8 cellular contexts compared by ENCODE assay signal in the genomic region with DNA sequence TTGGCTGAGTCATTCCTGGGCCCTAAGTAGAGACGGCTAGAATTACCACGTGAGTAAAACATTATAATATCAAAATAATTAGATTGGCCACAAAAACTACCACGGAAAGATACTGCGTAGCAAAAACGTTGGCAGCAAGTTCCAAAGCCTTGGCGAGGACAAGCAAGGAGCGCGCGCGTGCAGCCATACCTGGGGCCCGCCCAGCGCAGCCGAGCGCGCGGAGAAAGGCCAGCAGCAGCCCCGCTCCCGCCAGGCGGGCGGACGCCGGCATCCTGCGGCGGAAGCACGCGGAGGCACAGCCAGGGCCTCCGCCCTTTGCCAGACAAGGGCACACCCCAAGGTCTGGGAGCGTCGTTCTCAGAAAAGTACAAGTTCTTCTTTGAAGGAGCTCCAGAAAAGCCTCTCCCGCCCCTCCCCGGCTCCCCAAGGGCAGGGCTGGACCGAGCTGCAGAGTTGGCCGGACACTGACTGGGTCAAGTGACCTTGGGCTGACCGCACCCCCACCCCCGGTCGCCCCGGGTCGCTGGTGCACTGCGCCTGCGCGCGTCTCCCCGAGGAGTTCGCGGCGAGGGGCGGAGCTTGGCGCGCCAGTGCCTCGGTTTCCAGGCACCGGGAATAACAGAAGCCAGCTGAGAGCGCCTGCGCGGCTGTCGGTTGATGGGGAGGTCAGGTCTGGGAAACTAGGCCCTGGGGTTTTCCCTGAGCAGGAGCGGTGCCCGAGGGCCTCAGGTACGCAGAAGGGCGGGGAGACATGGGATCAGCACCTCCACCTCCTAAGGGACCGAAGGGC. TPM values are rescaled to one million over a fixed set of nuclear protein-coding genes. Genes with fewer than 3 reads are reported as not detected.
A peak's percentile ranks its signal among the peaks of the same experiment; 100 is the strongest.
DNase-seq lines count a peak whose midpoint lies in the region; ATAC-seq and TF ChIP-seq lines count a peak whose summit lies in the region.

A gene with protein sequence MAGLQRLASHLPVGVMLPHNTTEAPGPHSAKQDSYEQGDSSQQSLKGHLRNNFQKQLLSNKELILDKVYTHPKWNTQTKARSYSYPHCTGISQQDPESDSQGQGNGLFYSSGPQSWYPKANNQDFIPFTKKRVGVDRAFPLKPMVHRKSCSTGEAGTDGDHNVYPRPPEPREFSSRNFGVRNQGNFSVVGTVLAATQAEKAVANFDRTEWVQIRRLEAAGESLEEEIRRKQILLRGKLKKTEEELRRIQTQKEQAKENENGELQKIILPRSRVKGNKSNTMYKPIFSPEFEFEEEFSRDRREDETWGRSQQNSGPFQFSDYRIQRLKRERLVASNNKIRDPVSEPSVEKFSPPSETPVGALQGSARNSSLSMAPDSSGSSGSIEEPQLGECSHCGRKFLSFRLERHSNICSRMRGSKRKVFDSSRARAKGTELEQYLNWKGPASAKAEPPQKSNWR (plus strand): TSS at position 621 of the 790 bp plus-strand sequence. CDS start 933 bp downstream, outside the sequence.

- peaks cover under 1 to 15% (median 9%) of the 10 kb centered on the region in 4 donors for H3K4me1 Mint-ChIP-seq in CD4-positive, CD25-positive, alpha-beta regulatory T cell
- peaks cover 3 to 15% (median 6%) of the 10 kb centered on the region in 7 donors for H3K4me1 Mint-ChIP-seq in naive thymus-derived CD4-positive, alpha-beta T cell
- peaks cover 5% of the 10 kb centered on the region for H3K4me1 Mint-ChIP-seq in stimulated activated naive CD8-positive, alpha-beta T cell treated with anti-CD3 and anti-CD28 coated beads, Interleukin-15, Interleukin-2, amounts not matched to agents 100 ng/mL and 50 ng/mL, for 24 hours (ENCODE audit: low read depth)

- POLR2A ChIA-PET in naive thymus-derived CD4-positive, alpha-beta T cell (lab: Charles Lee), result no interaction called here

- peak within 1 kb of the TSS; percentile 48 to 94 (median 62) for H3K27ac Mint-ChIP-seq in CD4-positive, CD25-positive, alpha-beta regulatory T cell
- peak within 1 kb of the TSS in 2 of 9 donors; percentile 15 to 81 for H3K27ac Mint-ChIP-seq in naive thymus-derived CD4-positive, alpha-beta T cell
- H3K27ac Mint-ChIP-seq in stimulated activated naive CD8-positive, alpha-beta T cell treated with anti-CD3 and anti-CD28 coated beads, Interleukin-15, Interleukin-2, amounts not matched to agents 100 ng/mL and 50 ng/mL, for 24 hours, result peak within 1 kb of the TSS; percentile 71

- DNase-seq in CD4-positive, CD25-positive, alpha-beta regulatory T cell, result peak; percentile 29 to 89 (median 36)
- DNase-seq in Peyer's patch (peak; percentile 74 to 98 (median 95)), fibroblast of pulmonary artery (ENCODE audit: low read depth) (peak; percentile 89)
- DNase-seq in activated effector memory CD4-positive, alpha-beta T cell treated with Interleukin-2 at 50 U/mL for 16 hours, result peak; percentile 53
- DNase-seq in naive thymus-derived CD4-positive, alpha-beta T cell, result peak; percentile 11 to 82 (median 34)

- H3K9me3 ChIP-seq in CD4-positive, CD25-positive, alpha-beta regulatory T cell (ENCODE audit: control insufficient read depth in 2 of 2, low read length in 2 of 2), result no peaks in the 10 kb centered on the region
- H3K9me3 ChIP-seq in HUES48 (ENCODE audit: control insufficient read depth, insufficient read depth, low read length) (no peaks in the 10 kb centered on the region), Peyer's patch (no peaks in the 10 kb centered on the region)
- no peaks in the 10 kb centered on the region for H3K9me3 ChIP-seq in naive thymus-derived CD4-positive, alpha-beta T cell (ENCODE audit: control insufficient read depth in 2 of 3, low read length in 3 of 3)

- CTCF ChIA-PET in naive thymus-derived CD4-positive, alpha-beta T cell (lab: Charles Lee), result no interaction called here

- H3K36me3 Mint-ChIP-seq in CD4-positive, CD25-positive, alpha-beta regulatory T cell, result no peaks in the 10 kb centered on the region
- no peaks in the 10 kb centered on the region for H3K36me3 Mint-ChIP-seq in naive thymus-derived CD4-positive, alpha-beta T cell
- no peaks in the 10 kb centered on the region for H3K36me3 Mint-ChIP-seq in stimulated activated naive CD8-positive, alpha-beta T cell treated with anti-CD3 and anti-CD28 coated beads, Interleukin-15, Interleukin-2, amounts not matched to agents 100 ng/mL and 50 ng/mL, for 24 hours (ENCODE audit: low read depth)

- H3K27me3 Mint-ChIP-seq in CD4-positive, CD25-positive, alpha-beta regulatory T cell, result peaks cover 4% of the 10 kb centered on the region
- peaks cover 0 to 3% (median 0%) of the 10 kb centered on the region in 5 donors for H3K27me3 Mint-ChIP-seq in naive thymus-derived CD4-positive, alpha-beta T cell
- H3K27me3 Mint-ChIP-seq in stimulated activated naive CD8-positive, alpha-beta T cell treated with anti-CD3 and anti-CD28 coated beads, Interleukin-15, Interleukin-2, amounts not matched to agents 100 ng/mL and 50 ng/mL, for 24 hours, result no peaks in the 10 kb centered on the region

- H3K27ac ChIP-seq in CD4-positive, CD25-positive, alpha-beta regulatory T cell (ENCODE audit: insufficient read depth, low read length, poor library complexity, severe bottlenecking), result peak within 1 kb of the TSS; percentile 34
- H3K27ac ChIP-seq in HUES48 (ENCODE audit: low read depth, low read length) (peak within 1 kb of the TSS; percentile 95), Peyer's patch (peak within 1 kb of the TSS; percentile 71 to 95 (median 86))
- H3K27ac ChIP-seq in naive thymus-derived CD4-positive, alpha-beta T cell (ENCODE audit: low read depth, low read length), result peak within 1 kb of the TSS; percentile 46

- H3K27me3 ChIP-seq in CD4-positive, CD25-positive, alpha-beta regulatory T cell (ENCODE audit: control insufficient read depth, insufficient read depth, low read length), result no peaks in the 10 kb centered on the region
- H3K27me3 ChIP-seq in HUES48 (ENCODE audit: control insufficient read depth, insufficient read depth, low read length) (no peaks in the 10 kb centered on the region), Peyer's patch (no peaks in the 10 kb centered on the region)
- H3K27me3 ChIP-seq in naive thymus-derived CD4-positive, alpha-beta T cell (ENCODE audit: control insufficient read depth in 2 of 2, insufficient read depth in 2 of 2, low read length in 2 of 2), result no peaks in the 10 kb centered on the region

- peak; percentile 38 to 44 for TF ChIP-seq POLR2A in Peyer's patch (IDR thresholded peaks at IDR 0.05)

- H3K4me3 ChIP-seq in CD4-positive, CD25-positive, alpha-beta regulatory T cell (ENCODE audit: low read depth, low read length), result peak within 1 kb of the TSS; percentile 82
- H3K4me3 ChIP-seq in HUES48 (ENCODE audit: low read depth, low read length), result peak within 1 kb of the TSS; percentile 84
- H3K4me3 ChIP-seq in Peyer's patch, result peak within 1 kb of the TSS; percentile 42 to 62 (median 56)
- peak within 1 kb of the TSS; percentile 68 for H3K4me3 ChIP-seq in fibroblast of pulmonary artery (replicated peaks; ENCODE audit: low read depth, low read length)
- peak within 1 kb of the TSS; percentile 69 for H3K4me3 ChIP-seq in naive thymus-derived CD4-positive, alpha-beta T cell (ENCODE audit: low read length)

- H3K9ac ChIP-seq in HUES48 (ENCODE audit: low read depth, low read length), result peak within 1 kb of the TSS; percentile 92

- peaks cover 17% of the 10 kb centered on the region for H3K4me1 ChIP-seq in CD4-positive, CD25-positive, alpha-beta regulatory T cell (ENCODE audit: control insufficient read depth, insufficient read depth, low read length, poor library complexity, severe bottlenecking)
- H3K4me1 ChIP-seq in HUES48 (ENCODE audit: control insufficient read depth, insufficient read depth, low read length) (peaks cover 6% of the 10 kb centered on the region), Peyer's patch (peaks cover 0 to 17% (median 0%) of the 10 kb centered on the region in 4 donors)
- H3K4me1 ChIP-seq in naive thymus-derived CD4-positive, alpha-beta T cell (ENCODE audit: control insufficient read depth in 2 of 2, insufficient read depth in 2 of 2, low read length in 2 of 2), result peaks cover 7 to 8% of the 10 kb centered on the region in 2 donors

- H3K36me3 ChIP-seq in CD4-positive, CD25-positive, alpha-beta regulatory T cell (ENCODE audit: control insufficient read depth, insufficient read depth, low read length), result no peaks in the 10 kb centered on the region
- H3K36me3 ChIP-seq in HUES48 (ENCODE audit: control insufficient read depth, insufficient read depth, low read length) (no peaks in the 10 kb centered on the region), Peyer's patch (no peaks in the 10 kb centered on the region)
- no peaks in the 10 kb centered on the region for H3K36me3 ChIP-seq in naive thymus-derived CD4-positive, alpha-beta T cell (ENCODE audit: control insufficient read depth in 2 of 3, insufficient read depth in 3 of 3, low read length in 3 of 3)

- no peak for TF ChIP-seq CTCF in Peyer's patch (IDR thresholded peaks at IDR 0.05)
- TF ChIP-seq CTCF in fibroblast of pulmonary artery (IDR thresholded peaks at IDR 0.05; ENCODE audit: low read length, missing control alignments), result no peak

- no peaks in the 10 kb centered on the region for H3K9me3 Mint-ChIP-seq in CD4-positive, CD25-positive, alpha-beta regulatory T cell
- H3K9me3 Mint-ChIP-seq in naive thymus-derived CD4-positive, alpha-beta T cell, result no peaks in the 10 kb centered on the region
- H3K9me3 Mint-ChIP-seq in stimulated activated naive CD8-positive, alpha-beta T cell treated with anti-CD3 and anti-CD28 coated beads, Interleukin-15, Interleukin-2, amounts not matched to agents 100 ng/mL and 50 ng/mL, for 24 hours, result no peaks in the 10 kb centered on the region

- intact Hi-C loops in naive thymus-derived CD4-positive, alpha-beta T cell (cut with micrococcal nuclease), result loop anchor here in 1 of 2 donors (2.0 to 5.0 kb wide), 2 partner anchors 18 to 122 kb away; a partner anchor contains a TSS

- ATAC-seq in CD4-positive, CD25-positive, alpha-beta regulatory T cell (ENCODE audit: low read depth in 2 of 2), result peak; percentile 81 to 84
- peak; percentile 75 for ATAC-seq in GM19452 (IDR thresholded peaks at IDR 0.05; ENCODE audit: unreplicated experiment)
- peak; percentile 85 for ATAC-seq in naive thymus-derived CD4-positive, alpha-beta T cell

- H3K4me3 Mint-ChIP-seq in CD4-positive, CD25-positive, alpha-beta regulatory T cell, result peak within 1 kb of the TSS in 3 of 4 donors; percentile 39 to 76 (median 47)
- H3K4me3 Mint-ChIP-seq in naive thymus-derived CD4-positive, alpha-beta T cell, result peak within 1 kb of the TSS in 6 of 10 donors; percentile 36 to 82 (median 68)
- no peak within 1 kb of the TSS for H3K4me3 Mint-ChIP-seq in stimulated activated naive CD8-positive, alpha-beta T cell treated with anti-CD3 and anti-CD28 coated beads, Interleukin-15, Interleukin-2, amounts not matched to agents 100 ng/mL and 50 ng/mL, for 24 hours

RNA-seq across cellular contexts. Expression of the gene that starts here (rescaled TPM):
- total RNA-seq in CD4-positive, CD25-positive, alpha-beta regulatory T cell, result 0.99 TPM
- under 1 TPM in 3 of 4 donors, not detected in 1; 0.49 to 0.95 (median 0.81) TPM for polyA plus RNA-seq in CD4-positive, CD25-positive, alpha-beta regulatory T cell
- total RNA-seq in Peyer's patch, result 10 to 100 TPM in 3 of 4 donors, 1 to 10 TPM in 1; 9.2 to 18.3 (median 14.9) TPM
- 1 to 10 TPM in 1 of 5 experiments, not detected in 4; 1.7 TPM for total RNA-seq in naive thymus-derived CD4-positive, alpha-beta T cell
- under 1 TPM; 0.30 to 0.41 TPM for polyA plus RNA-seq in naive thymus-derived CD4-positive, alpha-beta T cell

Comparison
In these comparisons a context has a peak if more than half of its experiments do, and no peak if none do; other contexts are left out.
1. Peak in every context shown above with its lines: DNase-seq, ATAC-seq, H3K4me3 ChIP-seq and H3K27ac ChIP-seq.
2. Peak in DNase-seq, ATAC-seq, H3K4me3 ChIP-seq and H3K27ac ChIP-seq in CD4-positive, CD25-positive, alpha-beta regulatory T cell; RNA of the gene not detected or under 1 TPM.
3. DNase-seq: peak in every context shown above with its lines; median percentile 95 in Peyer's patch; 89 in fibroblast of pulmonary artery; 53 in activated effector memory CD4-positive, alpha-beta T cell treated with Interleukin-2 at 50 U/mL for 16 hours; 36 in CD4-positive, CD25-positive, alpha-beta regulatory T cell; 34 in naive thymus-derived CD4-positive, alpha-beta T cell.
4. H3K27ac ChIP-seq: peak in every context shown above with its lines; median percentile 95 in HUES48; 86 in Peyer's patch; 46 in naive thymus-derived CD4-positive, alpha-beta T cell; 34 in CD4-positive, CD25-positive, alpha-beta regulatory T cell.